ENCODE assay signal across 1 cellular context in the genomic region with DNA sequence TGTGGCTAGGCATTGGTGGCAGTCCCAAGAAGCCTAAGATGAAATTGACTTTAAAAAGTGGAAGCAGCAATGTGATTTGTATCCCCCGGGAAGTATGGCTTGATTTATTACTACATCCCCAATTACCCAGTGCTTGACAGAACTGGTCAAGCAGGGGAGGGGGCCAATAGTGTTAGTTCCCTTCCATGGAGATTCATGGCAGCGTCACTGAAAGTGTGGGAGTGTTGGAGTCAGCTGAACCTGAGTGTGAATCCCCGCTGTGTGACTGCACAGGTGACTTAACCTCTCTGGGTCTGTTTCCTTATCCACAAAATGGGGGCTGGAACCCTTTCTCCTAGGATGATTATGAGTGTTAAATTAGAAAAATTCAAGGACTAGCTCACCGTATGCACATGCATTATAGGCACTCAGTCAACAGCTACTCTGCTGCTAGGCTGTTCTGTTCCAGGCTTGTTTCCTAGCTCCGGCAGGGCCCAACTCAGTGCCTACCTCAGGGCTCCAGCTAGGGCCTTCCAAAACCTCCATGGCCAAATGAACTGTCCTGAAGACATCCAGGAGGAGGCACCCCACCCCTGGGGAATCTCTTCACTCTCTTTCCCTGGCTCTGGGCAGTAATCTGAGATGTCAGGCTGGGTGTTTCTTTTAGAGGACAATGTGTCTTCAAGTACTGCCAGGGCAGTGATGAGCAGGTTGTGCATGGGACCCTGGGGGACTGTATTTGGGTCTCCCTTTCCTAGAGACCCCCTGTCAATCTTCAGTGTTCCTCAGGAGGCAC.
TF ChIP-seq lines count a peak whose summit lies in the region.

No MANE protein-coding gene starts in this region.

TF ChIP-seq in GM23338, 12 proteins besides CTCF, POLR2A, EP300 and RAD21 (continued from another document):
- TF ChIP-seq NANOG (IDR thresholded peaks at IDR 0.05; ENCODE audit: borderline replicate concordance): no peak
- TF ChIP-seq, protein P1, sequence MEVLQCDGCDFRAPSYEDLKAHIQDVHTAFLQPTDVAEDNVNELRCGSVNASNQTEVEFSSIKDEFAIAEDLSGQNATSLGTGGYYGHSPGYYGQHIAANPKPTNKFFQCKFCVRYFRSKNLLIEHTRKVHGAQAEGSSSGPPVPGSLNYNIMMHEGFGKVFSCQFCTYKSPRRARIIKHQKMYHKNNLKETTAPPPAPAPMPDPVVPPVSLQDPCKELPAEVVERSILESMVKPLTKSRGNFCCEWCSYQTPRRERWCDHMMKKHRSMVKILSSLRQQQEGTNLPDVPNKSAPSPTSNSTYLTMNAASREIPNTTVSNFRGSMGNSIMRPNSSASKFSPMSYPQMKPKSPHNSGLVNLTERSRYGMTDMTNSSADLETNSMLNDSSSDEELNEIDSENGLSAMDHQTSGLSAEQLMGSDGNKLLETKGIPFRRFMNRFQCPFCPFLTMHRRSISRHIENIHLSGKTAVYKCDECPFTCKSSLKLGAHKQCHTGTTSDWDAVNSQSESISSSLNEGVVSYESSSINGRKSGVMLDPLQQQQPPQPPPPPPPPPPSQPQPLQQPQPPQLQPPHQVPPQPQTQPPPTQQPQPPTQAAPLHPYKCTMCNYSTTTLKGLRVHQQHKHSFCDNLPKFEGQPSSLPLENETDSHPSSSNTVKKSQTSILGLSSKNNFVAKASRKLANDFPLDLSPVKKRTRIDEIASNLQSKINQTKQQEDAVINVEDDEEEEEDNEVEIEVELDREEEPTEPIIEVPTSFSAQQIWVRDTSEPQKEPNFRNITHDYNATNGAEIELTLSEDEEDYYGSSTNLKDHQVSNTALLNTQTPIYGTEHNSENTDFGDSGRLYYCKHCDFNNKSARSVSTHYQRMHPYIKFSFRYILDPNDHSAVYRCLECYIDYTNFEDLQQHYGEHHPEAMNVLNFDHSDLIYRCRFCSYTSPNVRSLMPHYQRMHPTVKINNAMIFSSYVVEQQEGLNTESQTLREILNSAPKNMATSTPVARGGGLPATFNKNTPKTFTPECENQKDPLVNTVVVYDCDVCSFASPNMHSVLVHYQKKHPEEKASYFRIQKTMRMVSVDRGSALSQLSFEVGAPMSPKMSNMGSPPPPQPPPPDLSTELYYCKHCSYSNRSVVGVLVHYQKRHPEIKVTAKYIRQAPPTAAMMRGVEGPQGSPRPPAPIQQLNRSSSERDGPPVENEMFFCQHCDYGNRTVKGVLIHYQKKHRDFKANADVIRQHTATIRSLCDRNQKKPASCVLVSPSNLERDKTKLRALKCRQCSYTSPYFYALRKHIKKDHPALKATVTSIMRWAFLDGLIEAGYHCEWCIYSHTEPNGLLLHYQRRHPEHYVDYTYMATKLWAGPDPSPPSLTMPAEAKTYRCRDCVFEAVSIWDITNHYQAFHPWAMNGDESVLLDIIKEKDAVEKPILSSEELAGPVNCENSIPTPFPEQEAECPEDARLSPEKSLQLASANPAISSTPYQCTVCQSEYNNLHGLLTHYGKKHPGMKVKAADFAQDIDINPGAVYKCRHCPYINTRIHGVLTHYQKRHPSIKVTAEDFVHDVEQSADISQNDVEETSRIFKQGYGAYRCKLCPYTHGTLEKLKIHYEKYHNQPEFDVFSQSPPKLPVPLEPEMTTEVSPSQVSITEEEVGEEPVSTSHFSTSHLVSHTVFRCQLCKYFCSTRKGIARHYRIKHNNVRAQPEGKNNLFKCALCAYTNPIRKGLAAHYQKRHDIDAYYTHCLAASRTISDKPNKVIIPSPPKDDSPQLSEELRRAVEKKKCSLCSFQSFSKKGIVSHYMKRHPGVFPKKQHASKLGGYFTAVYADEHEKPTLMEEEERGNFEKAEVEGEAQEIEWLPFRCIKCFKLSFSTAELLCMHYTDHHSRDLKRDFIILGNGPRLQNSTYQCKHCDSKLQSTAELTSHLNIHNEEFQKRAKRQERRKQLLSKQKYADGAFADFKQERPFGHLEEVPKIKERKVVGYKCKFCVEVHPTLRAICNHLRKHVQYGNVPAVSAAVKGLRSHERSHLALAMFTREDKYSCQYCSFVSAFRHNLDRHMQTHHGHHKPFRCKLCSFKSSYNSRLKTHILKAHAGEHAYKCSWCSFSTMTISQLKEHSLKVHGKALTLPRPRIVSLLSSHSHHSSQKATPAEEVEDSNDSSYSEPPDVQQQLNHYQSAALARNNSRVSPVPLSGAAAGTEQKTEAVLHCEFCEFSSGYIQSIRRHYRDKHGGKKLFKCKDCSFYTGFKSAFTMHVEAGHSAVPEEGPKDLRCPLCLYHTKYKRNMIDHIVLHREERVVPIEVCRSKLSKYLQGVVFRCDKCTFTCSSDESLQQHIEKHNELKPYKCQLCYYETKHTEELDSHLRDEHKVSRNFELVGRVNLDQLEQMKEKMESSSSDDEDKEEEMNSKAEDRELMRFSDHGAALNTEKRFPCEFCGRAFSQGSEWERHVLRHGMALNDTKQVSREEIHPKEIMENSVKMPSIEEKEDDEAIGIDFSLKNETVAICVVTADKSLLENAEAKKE (CRISPR knock-in tag; IDR thresholded peaks at IDR 0.05): no peak
- TF ChIP-seq, protein P2, sequence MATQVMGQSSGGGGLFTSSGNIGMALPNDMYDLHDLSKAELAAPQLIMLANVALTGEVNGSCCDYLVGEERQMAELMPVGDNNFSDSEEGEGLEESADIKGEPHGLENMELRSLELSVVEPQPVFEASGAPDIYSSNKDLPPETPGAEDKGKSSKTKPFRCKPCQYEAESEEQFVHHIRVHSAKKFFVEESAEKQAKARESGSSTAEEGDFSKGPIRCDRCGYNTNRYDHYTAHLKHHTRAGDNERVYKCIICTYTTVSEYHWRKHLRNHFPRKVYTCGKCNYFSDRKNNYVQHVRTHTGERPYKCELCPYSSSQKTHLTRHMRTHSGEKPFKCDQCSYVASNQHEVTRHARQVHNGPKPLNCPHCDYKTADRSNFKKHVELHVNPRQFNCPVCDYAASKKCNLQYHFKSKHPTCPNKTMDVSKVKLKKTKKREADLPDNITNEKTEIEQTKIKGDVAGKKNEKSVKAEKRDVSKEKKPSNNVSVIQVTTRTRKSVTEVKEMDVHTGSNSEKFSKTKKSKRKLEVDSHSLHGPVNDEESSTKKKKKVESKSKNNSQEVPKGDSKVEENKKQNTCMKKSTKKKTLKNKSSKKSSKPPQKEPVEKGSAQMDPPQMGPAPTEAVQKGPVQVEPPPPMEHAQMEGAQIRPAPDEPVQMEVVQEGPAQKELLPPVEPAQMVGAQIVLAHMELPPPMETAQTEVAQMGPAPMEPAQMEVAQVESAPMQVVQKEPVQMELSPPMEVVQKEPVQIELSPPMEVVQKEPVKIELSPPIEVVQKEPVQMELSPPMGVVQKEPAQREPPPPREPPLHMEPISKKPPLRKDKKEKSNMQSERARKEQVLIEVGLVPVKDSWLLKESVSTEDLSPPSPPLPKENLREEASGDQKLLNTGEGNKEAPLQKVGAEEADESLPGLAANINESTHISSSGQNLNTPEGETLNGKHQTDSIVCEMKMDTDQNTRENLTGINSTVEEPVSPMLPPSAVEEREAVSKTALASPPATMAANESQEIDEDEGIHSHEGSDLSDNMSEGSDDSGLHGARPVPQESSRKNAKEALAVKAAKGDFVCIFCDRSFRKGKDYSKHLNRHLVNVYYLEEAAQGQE (IDR thresholded peaks at IDR 0.05; ENCODE audit: unreplicated experiment): no peak
- TF ChIP-seq STAT1 (IDR thresholded peaks at IDR 0.05; ENCODE audit: unreplicated experiment): no peak
- no peak for TF ChIP-seq POLR2AphosphoS5 (IDR thresholded peaks at IDR 0.05; ENCODE audit: low read depth)
- no peak for TF ChIP-seq EZH2 (IDR thresholded peaks at IDR 0.05; ENCODE audit: low read depth, unreplicated experiment)
- TF ChIP-seq ZNF114 (CRISPR knock-in tag; IDR thresholded peaks at IDR 0.05): no peak
- TF ChIP-seq JUNB (IDR thresholded peaks at IDR 0.05; ENCODE audit: unreplicated experiment): no peak
